ENCODE assay signal across 11 cellular contexts in genomic region chr5:34490501-34491250, GRCh38.
A peak's percentile ranks its signal among the peaks of the same experiment; 100 is the strongest.
DNase-seq lines count a peak whose midpoint lies in the region; ATAC-seq and TF ChIP-seq lines count a peak whose summit lies in the region.
"Had no signal": no experiment of that assay in that cellular context is flagged by ENCODE, and none has a peak within 500 bp of the region (broad histone marks: within the 10 kb centered on the region; RNA-seq: fewer than 3 reads in every experiment).

No MANE protein-coding gene starts in this region.

- H3K27ac ChIP-seq in thyroid gland, result no peak overlapping the region
- H3K27ac ChIP-seq: esophagus muscularis mucosa had no signal

- no peaks in the 10 kb centered on the region for H3K27me3 ChIP-seq in thyroid gland
- H3K27me3 ChIP-seq: esophagus muscularis mucosa had no signal

- ATAC-seq in HG03196 (IDR thresholded peaks at IDR 0.05; ENCODE audit: unreplicated experiment), result no peak

- 12 to 14% methylated on average over 4 to 6 of the region's 14 CpGs for WGBS in thyroid gland, 2 donors

- H3K4me3 ChIP-seq in thyroid gland (replicated peaks in 1 of 3), result no peak overlapping the region
- H3K4me3 ChIP-seq: esophagus muscularis mucosa had no signal

- POLR2A ChIA-PET in activated CD4-positive, alpha-beta memory T cell treated with anti-CD3 and anti-CD28 coated beads for 36 hours (lab: Charles Lee), result no interaction called here

- peaks cover 4% of the 10 kb centered on the region for H3K9me3 Mint-ChIP-seq in glutamatergic neuron (ENCODE audit: unreplicated experiment)
- H3K9me3 Mint-ChIP-seq in activated CD4-positive, alpha-beta memory T cell treated with anti-CD3 and anti-CD28 coated beads for 36 hours, result no peaks in the 10 kb centered on the region
- H3K9me3 Mint-ChIP-seq: memory B cell had no signal

- H3K4me1 Mint-ChIP-seq in glutamatergic neuron (ENCODE audit: low read depth, unreplicated experiment), result peaks cover 23% of the 10 kb centered on the region
- peaks cover 3% of the 10 kb centered on the region for H3K4me1 Mint-ChIP-seq in activated CD4-positive, alpha-beta memory T cell treated with anti-CD3 and anti-CD28 coated beads for 36 hours (ENCODE audit: low read depth)

- TF ChIP-seq CTCF in glutamatergic neuron (IDR thresholded peaks at IDR 0.05; ENCODE audit: partially characterized antibody, unreplicated experiment), result no peak
- no peak for TF ChIP-seq CTCF in thyroid gland (IDR thresholded peaks at IDR 0.05)

- H3K27me3 Mint-ChIP-seq in glutamatergic neuron (ENCODE audit: unreplicated experiment), result peaks cover 3% of the 10 kb centered on the region
- H3K27me3 Mint-ChIP-seq in activated CD4-positive, alpha-beta memory T cell treated with anti-CD3 and anti-CD28 coated beads for 36 hours, result peaks cover 39% of the 10 kb centered on the region

- H3K36me3 ChIP-seq in thyroid gland, result no peaks in the 10 kb centered on the region
- H3K36me3 ChIP-seq: esophagus muscularis mucosa had no signal

- intact Hi-C loops in thyroid gland (cut with DNase I), result no loop called here
- intact Hi-C loops in activated CD4-positive, alpha-beta memory T cell treated with anti-CD3 and anti-CD28 coated beads for 36 hours (cut with micrococcal nuclease), result no loop called here

- TF ChIP-seq POLR2A in thyroid gland (IDR thresholded peaks at IDR 0.05), result no peak

- DNase-seq in DMS53 (lab: John Stamatoyannopoulos, UW) (peak; percentile 63), DMS53 treated with DMSO at 0.1 percent for 48 hours (lab: John Stamatoyannopoulos, UW; ENCODE audit: unreplicated experiment) (no peak), NCI-H2227 treated with DMSO at 0.1 percent for 48 hours (lab: John Stamatoyannopoulos, UW) (peak; percentile 19), glutamatergic neuron (peak; percentile 59), thyroid gland (peak; percentile 45 to 53), NCI-H2081 (lab: John Stamatoyannopoulos, UW) (no peak)
- no peak for DNase-seq in activated CD4-positive, alpha-beta memory T cell treated with anti-CD3 and anti-CD28 coated beads for 36 hours
- DNase-seq: substantia nigra had no signal

- H3K4me1 ChIP-seq in thyroid gland, result peaks cover 18 to 22% of the 10 kb centered on the region in 2 donors

- H3K36me3 Mint-ChIP-seq in glutamatergic neuron (ENCODE audit: unreplicated experiment), result peaks cover 5% of the 10 kb centered on the region
- no peaks in the 10 kb centered on the region for H3K36me3 Mint-ChIP-seq in activated CD4-positive, alpha-beta memory T cell treated with anti-CD3 and anti-CD28 coated beads for 36 hours
- H3K36me3 Mint-ChIP-seq: memory B cell had no signal

- H3K27ac Mint-ChIP-seq in glutamatergic neuron (ENCODE audit: unreplicated experiment), result peak overlapping the region; percentile 28
- no peak overlapping the region for H3K27ac Mint-ChIP-seq in activated CD4-positive, alpha-beta memory T cell treated with anti-CD3 and anti-CD28 coated beads for 36 hours
- H3K27ac Mint-ChIP-seq: memory B cell had no signal

- H3K9me3 ChIP-seq in thyroid gland, result no peaks in the 10 kb centered on the region
- H3K9me3 ChIP-seq: esophagus muscularis mucosa had no signal

- peak overlapping the region; percentile 61 for H3K4me3 Mint-ChIP-seq in glutamatergic neuron (ENCODE audit: unreplicated experiment)
- no peak overlapping the region for H3K4me3 Mint-ChIP-seq in activated CD4-positive, alpha-beta memory T cell treated with anti-CD3 and anti-CD28 coated beads for 36 hours
- H3K4me3 Mint-ChIP-seq: memory B cell had no signal

- CTCF ChIA-PET in activated CD4-positive, alpha-beta memory T cell treated with anti-CD3 and anti-CD28 coated beads for 36 hours (lab: Charles Lee), result no interaction called here

Comparison
In these comparisons a context has a peak if more than half of its experiments do, and no peak if none do; other contexts are left out.
1. DNase-seq: peak in DMS53 (single experiment), NCI-H2227 treated with DMSO at 0.1 percent for 48 hours (single experiment), glutamatergic neuron (single experiment) and thyroid gland (2 of 2); none in DMS53 treated with DMSO at 0.1 percent for 48 hours (single experiment), NCI-H2081 (0 of 2) and activated CD4-positive, alpha-beta memory T cell treated with anti-CD3 and anti-CD28 coated beads for 36 hours (single experiment).